In genomic region chr10:107490389-107490788, GRCh38 we compare ENCODE assay signal across 1 cellular context.
TF ChIP-seq lines count a peak whose summit lies in the region.

No MANE protein-coding gene starts in this region.

TF ChIP-seq in liver, 16 proteins besides CTCF, POLR2A, EP300 and RAD21 (continued from another document):
- TF ChIP-seq REST (IDR thresholded peaks at IDR 0.05), result peak; percentile 44
- TF ChIP-seq GABPA (IDR thresholded peaks at IDR 0.05 in 1 of 2, conservative IDR thresholded peaks at IDR 0.05 in 1 of 2), result no peak
- peak; percentile 97 for TF ChIP-seq FOXA2 (IDR thresholded peaks at IDR 0.05)
- TF ChIP-seq, protein P1, sequence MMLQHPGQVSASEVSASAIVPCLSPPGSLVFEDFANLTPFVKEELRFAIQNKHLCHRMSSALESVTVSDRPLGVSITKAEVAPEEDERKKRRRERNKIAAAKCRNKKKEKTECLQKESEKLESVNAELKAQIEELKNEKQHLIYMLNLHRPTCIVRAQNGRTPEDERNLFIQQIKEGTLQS (IDR thresholded peaks at IDR 0.05), result no peak
- TF ChIP-seq HNF4A (conservative IDR thresholded peaks at IDR 0.05), result peak; percentile 80 to 95
- TF ChIP-seq NR2F2 (IDR thresholded peaks at IDR 0.05), result no peak
- TF ChIP-seq YY1 (IDR thresholded peaks at IDR 0.05), result peak; percentile 54
- peak in 1 of 2 donors; percentile 70 for TF ChIP-seq RXRA (IDR thresholded peaks at IDR 0.05)
- peak in 1 of 2 donors; percentile 62 for TF ChIP-seq JUND (IDR thresholded peaks at IDR 0.05)
- TF ChIP-seq, protein P2, sequence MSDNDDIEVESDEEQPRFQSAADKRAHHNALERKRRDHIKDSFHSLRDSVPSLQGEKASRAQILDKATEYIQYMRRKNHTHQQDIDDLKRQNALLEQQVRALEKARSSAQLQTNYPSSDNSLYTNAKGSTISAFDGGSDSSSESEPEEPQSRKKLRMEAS (IDR thresholded peaks at IDR 0.05), result peak; percentile 30
- TF ChIP-seq SP1 (IDR thresholded peaks at IDR 0.05), result peak; percentile 26
- TF ChIP-seq, protein P3, sequence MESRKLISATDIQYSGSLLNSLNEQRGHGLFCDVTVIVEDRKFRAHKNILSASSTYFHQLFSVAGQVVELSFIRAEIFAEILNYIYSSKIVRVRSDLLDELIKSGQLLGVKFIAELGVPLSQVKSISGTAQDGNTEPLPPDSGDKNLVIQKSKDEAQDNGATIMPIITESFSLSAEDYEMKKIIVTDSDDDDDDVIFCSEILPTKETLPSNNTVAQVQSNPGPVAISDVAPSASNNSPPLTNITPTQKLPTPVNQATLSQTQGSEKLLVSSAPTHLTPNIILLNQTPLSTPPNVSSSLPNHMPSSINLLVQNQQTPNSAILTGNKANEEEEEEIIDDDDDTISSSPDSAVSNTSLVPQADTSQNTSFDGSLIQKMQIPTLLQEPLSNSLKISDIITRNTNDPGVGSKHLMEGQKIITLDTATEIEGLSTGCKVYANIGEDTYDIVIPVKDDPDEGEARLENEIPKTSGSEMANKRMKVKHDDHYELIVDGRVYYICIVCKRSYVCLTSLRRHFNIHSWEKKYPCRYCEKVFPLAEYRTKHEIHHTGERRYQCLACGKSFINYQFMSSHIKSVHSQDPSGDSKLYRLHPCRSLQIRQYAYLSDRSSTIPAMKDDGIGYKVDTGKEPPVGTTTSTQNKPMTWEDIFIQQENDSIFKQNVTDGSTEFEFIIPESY (IDR thresholded peaks at IDR 0.05), result peak; percentile 49
- TF ChIP-seq FOXA1 (IDR thresholded peaks at IDR 0.05), result peak; percentile 96
- no peak for TF ChIP-seq TAF1 (conservative IDR thresholded peaks at IDR 0.05)
